10 cellular contexts compared by ENCODE assay signal in genomic region chr1:16139473-16139962, GRCh38. TPM values are rescaled to one million over a fixed set of nuclear protein-coding genes. Genes with fewer than 3 reads are reported as not detected.
A peak's percentile ranks its signal among the peaks of the same experiment; 100 is the strongest.
DNase-seq lines count a peak whose midpoint lies in the region; ATAC-seq, FAIRE-seq and TF ChIP-seq lines count a peak whose summit lies in the region.
"Had no signal": no experiment of that assay in that cellular context is flagged by ENCODE, and none has a peak within 500 bp of the region (broad histone marks: within the 10 kb centered on the region; RNA-seq: fewer than 3 reads in every experiment).

No MANE protein-coding gene starts in this region.

- H3K79me1 ChIP-seq in mesendoderm (ENCODE audit: low read length): peaks cover 33% of the 10 kb centered on the region

- no peak overlapping the region for H2BK15ac ChIP-seq in mesendoderm (replicated peaks; ENCODE audit: low read depth)

- peak; percentile 2 for TF ChIP-seq CTCF in brain microvascular endothelial cell (IDR thresholded peaks at IDR 0.05; ENCODE audit: low read depth, low read length, missing control alignments)

- H3K4me1 ChIP-seq in HUES64 (ENCODE audit: insufficient read depth, low read length) (peaks cover 35% of the 10 kb centered on the region), mesendoderm (ENCODE audit: control insufficient read depth, low read depth, low read length) (peaks cover 30% of the 10 kb centered on the region)

- H3K18ac ChIP-seq in mesendoderm (ENCODE audit: low read length): no peak overlapping the region

- no peak overlapping the region for H3K4me3 ChIP-seq in HUES64 (ENCODE audit: low read length)
- H3K4me3 ChIP-seq in brain microvascular endothelial cell (ENCODE audit: low read depth, low read length): no peak overlapping the region
- no peak overlapping the region for H3K4me3 ChIP-seq in mesendoderm (ENCODE audit: low read length)

- no peaks in the 10 kb centered on the region for H3K27me3 ChIP-seq in HUES64 (ENCODE audit: insufficient read depth, low read length)
- no peaks in the 10 kb centered on the region for H3K27me3 ChIP-seq in brain microvascular endothelial cell (replicated peaks)
- H3K27me3 ChIP-seq in mesendoderm (ENCODE audit: insufficient read depth, low read length, poor library complexity): no peaks in the 10 kb centered on the region

- 45% methylated on average over 3 of the region's 3 CpGs for WGBS in HUES64
- WGBS in mesendoderm (ENCODE audit: extremely low coverage, insufficient coverage, low lambda C conversion rate): no CpG with 5 or more reads among the region's 3 CpGs

- H3K23ac ChIP-seq in mesendoderm (ENCODE audit: low read length): peak overlapping the region; percentile 11

- in situ Hi-C loops in brain microvascular endothelial cell (cut with HindIII; ENCODE audit: low pct_ligation_motif_present, low sequenced_read_pairs): no loop called here

- H2AK5ac ChIP-seq in mesendoderm (ENCODE audit: low read length): no peak overlapping the region

- no peak overlapping the region for H4K8ac ChIP-seq in mesendoderm (ENCODE audit: low read depth, low read length)

- no peak for ATAC-seq in HG03280 (IDR thresholded peaks at IDR 0.05; ENCODE audit: unreplicated experiment)

- peak overlapping the region; percentile 81 for H3K56ac ChIP-seq in mesendoderm (ENCODE audit: low read length)

- H4K5ac ChIP-seq in mesendoderm (ENCODE audit: low read length): no peak overlapping the region

- H3K4ac ChIP-seq in mesendoderm (ENCODE audit: low read depth, low read length): no peak overlapping the region

- peaks cover 76% of the 10 kb centered on the region for H3K79me2 ChIP-seq in mesendoderm (ENCODE audit: control insufficient read depth, insufficient read depth, low read length)

- FAIRE-seq in GM12891 (lab: Jason Lieb, UNC): no peak

- DNase-seq in AG20443 (ENCODE audit: low spot score) (peak; percentile 85), brain microvascular endothelial cell (no peak), mesendoderm (peak; percentile 53), mesenteric fat pad (ENCODE audit: low spot score) (no peak), NCI-H82 treated with DMSO at 0.1 percent for 48 hours (lab: John Stamatoyannopoulos, UW; ENCODE audit: unreplicated experiment) (no peak), GM12891 (ENCODE audit: insufficient read length, low spot score) (no peak)
- DNase-seq: NCI-H1105 treated with DMSO at 0.1 percent for 48 hours had no signal

- H3K27ac ChIP-seq in HUES64 (ENCODE audit: low read depth, low read length) (peak overlapping the region; percentile 32; the same call in 1 of the 2 replicates), brain microvascular endothelial cell (peak overlapping the region; percentile 12), mesendoderm (ENCODE audit: low read depth, low read length) (no peak overlapping the region)

- H2BK120ac ChIP-seq in mesendoderm (ENCODE audit: low read depth, low read length): no peak overlapping the region

- peaks cover 72% of the 10 kb centered on the region for H3K36me3 ChIP-seq in HUES64 (ENCODE audit: insufficient read depth, low read length)
- peaks cover 81% of the 10 kb centered on the region for H3K36me3 ChIP-seq in brain microvascular endothelial cell (replicated peaks)
- H3K36me3 ChIP-seq in mesendoderm (ENCODE audit: control insufficient read depth, insufficient read depth, low read length): peaks cover 48% of the 10 kb centered on the region

- H2BK5ac ChIP-seq in mesendoderm (ENCODE audit: low read length): peak overlapping the region; percentile 59

- H3K4me2 ChIP-seq in mesendoderm (ENCODE audit: low read length): no peak overlapping the region

- no peaks in the 10 kb centered on the region for H3K9me3 ChIP-seq in HUES64 (ENCODE audit: insufficient read depth, low read depth, low read length)

- TF ChIP-seq POLR2A in GM12891 (IDR thresholded peaks at IDR 0.05; ENCODE audit: low read depth, low read length): no peak

- no peak overlapping the region for H3K9ac ChIP-seq in HUES64 (ENCODE audit: low read depth, low read length)
- peak overlapping the region; percentile 38 for H3K9ac ChIP-seq in mesendoderm (ENCODE audit: low read length)

TF ChIP-seq in GM12891, 5 proteins besides CTCF, POLR2A, EP300 and RAD21:
- TF ChIP-seq POU2F2 (IDR thresholded peaks at IDR 0.05; ENCODE audit: low read depth, low read length): no peak
- TF ChIP-seq PAX5 (IDR thresholded peaks at IDR 0.05; ENCODE audit: insufficient read depth, low read length, severe bottlenecking): no peak
- no peak for TF ChIP-seq POLR2AphosphoS5 (IDR thresholded peaks at IDR 0.05; ENCODE audit: low read depth, low read length)
- TF ChIP-seq SPI1 (IDR thresholded peaks at IDR 0.05; ENCODE audit: low read depth, low read length): no peak
- no peak for TF ChIP-seq TAF1 (IDR thresholded peaks at IDR 0.05; ENCODE audit: low read depth, low read length)

RNA-seq across cellular contexts. Expression of gene EPHA2, which starts 16.4 kb away (rescaled TPM):
- 28.0 TPM for polyA plus RNA-seq in HUES64 (2013, experiment 1 of 2)
- polyA plus RNA-seq in HUES64 (2013, experiment 2 of 2): 32.0 TPM
- 78.4 TPM for polyA plus RNA-seq in mesendoderm (2013, experiment 1 of 2)
- 74.3 TPM for polyA plus RNA-seq in mesendoderm (2013, experiment 2 of 2)
- total RNA-seq in mesenteric fat pad: 17.6 TPM
- polyA plus RNA-seq in GM12891 (2012; ENCODE audit: low read depth, missing spikeins): 0.14 TPM
- total RNA-seq: T-helper 2 cell treated with Interferon-gamma antibody and Interleukin-4, amounts not matched to agents 100 ng/mL and 5 ng/mL, for 36 hours had no signal

Comparison
In these comparisons a context has a peak if more than half of its experiments do, and no peak if none do; other contexts are left out.
1. DNase-seq: peak in AG20443 (single experiment) and mesendoderm (single experiment); none in brain microvascular endothelial cell (single experiment), mesenteric fat pad (single experiment), NCI-H82 treated with DMSO at 0.1 percent for 48 hours (single experiment) and GM12891 (single experiment).